Comparison of ENCODE assay signal across 16 cellular contexts in the genomic region with DNA sequence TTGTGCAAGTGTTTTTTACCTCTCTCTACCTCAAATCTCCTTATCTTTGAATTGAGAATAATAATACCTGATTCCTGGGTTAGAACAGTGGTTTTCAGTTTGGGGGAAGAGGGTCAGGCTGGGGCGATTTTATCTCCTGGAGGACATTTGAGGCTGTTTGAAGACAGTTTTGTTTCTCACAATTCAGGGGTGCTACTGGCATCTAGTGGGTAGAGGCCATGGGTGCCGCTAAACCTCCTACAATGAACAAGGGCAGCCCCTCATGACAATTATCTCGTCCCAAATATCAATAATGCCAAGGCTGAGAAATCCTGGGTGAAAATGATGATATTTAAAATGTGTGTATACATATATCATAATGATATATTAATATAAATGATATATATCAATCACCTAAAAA.
DNase-seq lines count a peak whose midpoint lies in the region; ATAC-seq, FAIRE-seq and TF ChIP-seq lines count a peak whose summit lies in the region.
"Had no signal": no experiment of that assay in that cellular context is flagged by ENCODE, and none has a peak within 500 bp of the region (broad histone marks: within the 10 kb centered on the region; RNA-seq: fewer than 3 reads in every experiment).

No MANE protein-coding gene starts in this region.

- no TSS peak for BruUV-seq in Panc1 (replicated peaks; lab: Mats Ljungman, UMichigan)

- no peak for DNase-seq in AG10803 (ENCODE audit: low read depth)
- no peak for DNase-seq in Panc1 (ENCODE audit: low read depth, low spot score)
- DNase-seq in fibroblast of villous mesenchyme (ENCODE audit: low read depth), result no peak
- DNase-seq in retina, result no peak
- no peak for DNase-seq in superior temporal gyrus (ENCODE audit: extremely low spot score)
- no peak for DNase-seq in RCC 7860 (ENCODE audit: low spot score)
- DNase-seq: activated CD4-positive, alpha-beta T cell treated with anti-CD3 and anti-CD28 coated beads, Interleukin-2, amount 10 ng/mL, durations not matched to agents 24 days and 14 days; activated T-cell treated with anti-CD3 and anti-CD28 coated beads, Interleukin-2, amount 50 U/mL, for 4 hours; heart left ventricle; kidney; NCI-H146; NCI-H524 treated with DMSO at 0.1 percent for 48 hours had no signal

- H3K9me3 ChIP-seq in Panc1 (ENCODE audit: control insufficient read depth, insufficient read depth, low read depth, low read length), result no peaks in the 10 kb centered on the region
- H3K9me3 ChIP-seq: BLaER1, heart left ventricle had no signal

- H3K27me3 ChIP-seq in Panc1 (ENCODE audit: control insufficient read depth, insufficient read depth, low read length), result no peaks in the 10 kb centered on the region
- H3K27me3 ChIP-seq: BLaER1, heart left ventricle had no signal

- FAIRE-seq in RCC 7860 (lab: Jason Lieb, UNC), result no peak
- FAIRE-seq: K562, kidney had no signal

- no peaks in the 10 kb centered on the region for H3K36me3 ChIP-seq in Panc1 (ENCODE audit: control insufficient read depth, insufficient read depth, low read length)
- H3K36me3 ChIP-seq: BLaER1, heart left ventricle had no signal

- ATAC-seq in GM18867 (IDR thresholded peaks at IDR 0.05; ENCODE audit: unreplicated experiment), result peak; percentile 62
- no peak for ATAC-seq in Panc1
- ATAC-seq in HG03159 (IDR thresholded peaks at IDR 0.05; ENCODE audit: unreplicated experiment), result no peak
- ATAC-seq: activated T-cell treated with anti-CD3 and anti-CD28 coated beads, Interleukin-2, amount 50 U/mL, for 4 hours; K562 had no signal

- intact Hi-C loops in Panc1 (cut with micrococcal nuclease; ENCODE audit: unreplicated experiment), result no loop called here

- H3K27ac ChIP-seq in Panc1 (ENCODE audit: low read length), result no peak overlapping the region
- H3K27ac ChIP-seq: BLaER1, heart left ventricle had no signal

- H3K4me3 ChIP-seq in AG10803 (ENCODE audit: low read length) (no peak overlapping the region), Panc1 (ENCODE audit: low read depth in 2 of 2, low read length in 2 of 2) (no peak overlapping the region), fibroblast of villous mesenchyme (ENCODE audit: low read depth, low read length) (no peak overlapping the region)
- H3K4me3 ChIP-seq: BLaER1, heart left ventricle, K562 had no signal

- TF ChIP-seq CTCF in AG10803 (conservative IDR thresholded peaks at IDR 0.05; ENCODE audit: low read length), result 0 out of 2 replicates have a peak, but pooled peaks have one; percentile 5
- TF ChIP-seq CTCF in Panc1 (IDR thresholded peaks at IDR 0.05), result peak; percentile 6; the same call in 1 of the 2 replicates
- TF ChIP-seq CTCF in fibroblast of villous mesenchyme (IDR thresholded peaks at IDR 0.05; ENCODE audit: insufficient read depth, low read depth, low read length), result peak; percentile 9

- H3K4me1 ChIP-seq in Panc1 (ENCODE audit: control insufficient read depth, insufficient read depth, low read length), result no peaks in the 10 kb centered on the region
- H3K4me1 ChIP-seq: BLaER1, heart left ventricle had no signal

- POLR2A ChIA-PET in Panc1 (lab: Charles Lee), result no interaction called here

- CTCF ChIA-PET in Panc1 (lab: Charles Lee), result no interaction called here

- in situ Hi-C loops in Panc1 (cut with HindIII; ENCODE audit: low pct_unique_long_range_greater_than_20kb, low sequenced_read_pairs), result no loop called here
